25 cellular contexts compared by ENCODE assay signal in the genomic region with DNA sequence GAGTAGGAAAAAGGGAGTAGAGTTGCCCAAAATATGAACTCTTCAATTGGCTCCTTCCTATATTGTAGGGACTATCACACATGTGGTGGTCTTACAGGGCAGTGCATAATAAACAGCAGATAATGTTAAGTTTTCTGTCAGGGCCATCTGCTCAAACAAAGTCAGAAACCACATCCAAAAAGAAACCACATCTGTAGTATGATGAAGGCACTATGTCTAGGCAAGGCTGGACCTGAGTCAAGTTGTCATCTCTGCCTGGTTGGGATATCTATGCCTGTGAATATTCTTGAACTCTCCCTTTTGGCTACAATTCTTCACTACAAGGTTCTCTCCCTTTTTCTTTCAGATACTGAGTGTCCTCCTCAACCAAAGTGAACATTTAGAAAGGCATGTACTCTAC.
"Had no signal": no experiment of that assay in that cellular context is flagged by ENCODE, and none has a peak within 500 bp of the region (broad histone marks: within the 10 kb centered on the region; RNA-seq: fewer than 3 reads in every experiment).

No MANE protein-coding gene starts in this region.

- H3K27me3 ChIP-seq: body of pancreas, esophagus squamous epithelium, heart right ventricle, spleen, testis, transverse colon had no signal

- DNase-seq: activated CD4-positive, alpha-beta T cell treated with anti-CD3 and anti-CD28 coated beads for 1 hour; activated CD4-positive, alpha-beta T cell treated with anti-CD3 and anti-CD28 coated beads, Interleukin-2, amount 50 U/mL, for 1 hour; activated CD8-positive, alpha-beta memory T cell treated with anti-CD3 and anti-CD28 coated beads, Interleukin-2, amount 10 ng/mL, durations not matched to agents 7 days and 5 days; activated CD8-positive, alpha-beta T cell treated with anti-CD3 and anti-CD28 coated beads, Interleukin-2, amount 10 ng/mL, durations not matched to agents 7 days and 5 days; activated effector memory CD4-positive, alpha-beta T cell treated with Interleukin-2 at 50 U/mL for 16 hours; activated naive CD4-positive, alpha-beta T cell treated with Interleukin-2 at 50 U/mL for 16 hours; anterior cingulate cortex; body of pancreas; dermis blood vessel endothelial cell; effector CD8-positive, alpha-beta T cell; esophagus squamous epithelium; foreskin melanocyte; heart right ventricle; left cardiac atrium; left ventricle myocardium superior; posterior cingulate gyrus; right cardiac atrium; spleen; stimulated activated naive CD4-positive, alpha-beta T cell; T1000; testis; transverse colon had no signal

- H3K27me3 Mint-ChIP-seq: activated CD8-positive, alpha-beta memory T cell treated with anti-CD3 and anti-CD28 coated beads, Interleukin-2, amount 10 ng/mL, durations not matched to agents 7 days and 5 days; activated naive CD8-positive, alpha-beta T cell had no signal

- H3K36me3 Mint-ChIP-seq: activated CD8-positive, alpha-beta memory T cell treated with anti-CD3 and anti-CD28 coated beads, Interleukin-2, amount 10 ng/mL, durations not matched to agents 7 days and 5 days had no signal

- H3K27ac ChIP-seq: body of pancreas, epithelial cell of prostate, esophagus squamous epithelium, heart right ventricle, spleen, testis, transverse colon had no signal

- H3K36me3 ChIP-seq: esophagus squamous epithelium, heart right ventricle, spleen, transverse colon had no signal

- H3K4me3 ChIP-seq: body of pancreas, esophagus squamous epithelium, heart right ventricle, spleen, testis, transverse colon had no signal

- H3K4me1 ChIP-seq: body of pancreas, esophagus squamous epithelium, heart right ventricle, spleen, testis, transverse colon had no signal

- H3K9me3 ChIP-seq: body of pancreas, esophagus squamous epithelium, heart right ventricle, spleen, testis, transverse colon had no signal

- H3K4me1 Mint-ChIP-seq: nephron had no signal

- ATAC-seq: activated CD8-positive, alpha-beta memory T cell treated with anti-CD3 and anti-CD28 coated beads, Interleukin-2, amount 10 ng/mL, durations not matched to agents 7 days and 5 days; activated CD8-positive, alpha-beta T cell treated with anti-CD3 and anti-CD28 coated beads, Interleukin-2, amount 10 ng/mL, durations not matched to agents 7 days and 5 days; body of pancreas; heart right ventricle; left cardiac atrium; left ventricle myocardium superior; right cardiac atrium had no signal

- H3K27ac Mint-ChIP-seq: activated CD8-positive, alpha-beta memory T cell treated with anti-CD3 and anti-CD28 coated beads, Interleukin-2, amount 10 ng/mL, durations not matched to agents 7 days and 5 days; activated CD8-positive, alpha-beta T cell treated with anti-CD3 and anti-CD28 coated beads, Interleukin-2, amount 10 ng/mL, durations not matched to agents 7 days and 5 days; activated naive CD8-positive, alpha-beta T cell; nephron had no signal

- H3K4me3 Mint-ChIP-seq: activated CD8-positive, alpha-beta memory T cell treated with anti-CD3 and anti-CD28 coated beads, Interleukin-2, amount 10 ng/mL, durations not matched to agents 7 days and 5 days; activated CD8-positive, alpha-beta T cell treated with anti-CD3 and anti-CD28 coated beads, Interleukin-2, amount 10 ng/mL, durations not matched to agents 7 days and 5 days; activated naive CD8-positive, alpha-beta T cell; nephron had no signal
